13 cellular contexts compared by ENCODE assay signal in the genomic region with DNA sequence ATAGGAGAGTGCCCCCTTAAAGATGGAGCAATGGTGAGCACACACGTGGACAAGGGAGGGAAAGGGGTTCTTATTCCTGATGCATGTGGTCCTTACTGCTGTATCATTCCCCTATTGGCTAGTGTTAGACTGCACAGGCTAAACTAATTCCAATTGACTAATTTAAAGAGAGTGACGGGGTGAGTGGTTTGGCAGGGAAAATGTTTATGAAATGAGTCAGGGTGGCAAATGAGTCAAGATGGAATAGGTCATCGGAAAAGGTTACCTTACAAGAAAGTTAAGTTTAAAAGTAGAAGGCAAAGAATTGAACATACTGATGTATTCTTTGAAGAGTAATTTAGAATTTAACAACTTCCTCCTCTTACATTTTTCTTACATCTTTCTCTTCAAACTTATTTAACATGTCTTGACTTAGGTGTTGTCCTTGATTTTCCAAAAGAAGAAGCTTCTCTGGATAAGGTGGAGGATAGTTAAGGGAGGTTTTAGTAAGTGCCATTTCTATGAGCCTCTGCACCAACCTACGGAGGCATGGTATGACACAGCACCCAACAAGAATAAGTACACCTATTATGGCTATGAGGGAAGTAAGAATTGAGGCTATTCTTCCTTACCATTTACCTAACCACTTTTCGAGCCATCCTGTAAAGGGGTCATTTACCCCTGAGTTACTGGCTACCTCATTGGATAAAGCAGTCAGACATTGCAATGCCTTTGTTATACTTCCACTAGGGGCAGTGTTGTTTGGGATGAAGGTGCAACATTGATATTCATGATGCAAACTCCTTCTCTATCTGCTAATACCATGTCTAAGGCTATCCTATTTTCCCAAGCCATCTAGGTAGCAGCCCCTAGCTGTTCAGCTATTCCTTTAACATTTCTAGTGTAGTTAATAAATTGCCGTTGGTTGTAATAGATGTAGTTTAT.
DNase-seq lines count a peak whose midpoint lies in the region; ATAC-seq and TF ChIP-seq lines count a peak whose summit lies in the region.
"Had no signal": no experiment of that assay in that cellular context is flagged by ENCODE, and none has a peak within 500 bp of the region (broad histone marks: within the 10 kb centered on the region; RNA-seq: fewer than 3 reads in every experiment).

No MANE protein-coding gene starts in this region.

- no peak overlapping the region for H2BK120ac ChIP-seq in mesendoderm (ENCODE audit: low read depth, low read length)

- no peak overlapping the region for H3K4ac ChIP-seq in mesendoderm (ENCODE audit: low read depth, low read length)

- no peaks in the 10 kb centered on the region for H3K36me3 Mint-ChIP-seq in WTC11
- H3K36me3 Mint-ChIP-seq: activated naive CD4-positive, alpha-beta T cell treated with anti-CD3 and anti-CD28 coated beads, Interleukin-2, amount 10 ng/mL, durations not matched to agents 7 days and 5 days; naive B cell had no signal

- H3K23ac ChIP-seq in mesendoderm (ENCODE audit: low read length), result no peak overlapping the region

- H3K4me3 ChIP-seq in mesendoderm (ENCODE audit: low read length), result no peak overlapping the region

- H4K8ac ChIP-seq in mesendoderm (ENCODE audit: low read depth, low read length), result no peak overlapping the region

- H4K5ac ChIP-seq in mesendoderm (ENCODE audit: low read length), result no peak overlapping the region

- no peak overlapping the region for H2AK5ac ChIP-seq in mesendoderm (ENCODE audit: low read length)

- H3K27ac ChIP-seq in mesendoderm (ENCODE audit: low read depth, low read length), result no peak overlapping the region

- H3K27me3 ChIP-seq in mesendoderm (ENCODE audit: insufficient read depth, low read length, poor library complexity), result no peaks in the 10 kb centered on the region

- peaks cover 37% of the 10 kb centered on the region for H3K4me1 Mint-ChIP-seq in WTC11
- H3K4me1 Mint-ChIP-seq: activated naive CD4-positive, alpha-beta T cell treated with anti-CD3 and anti-CD28 coated beads, Interleukin-2, amount 10 ng/mL, durations not matched to agents 7 days and 5 days; naive B cell had no signal

- CTCF ChIA-PET in WTC11 (lab: Charles Lee), result no interaction called here

- TF ChIP-seq CTCF in GM12873 (IDR thresholded peaks at IDR 0.05; ENCODE audit: insufficient read depth, low read depth, low read length, missing control alignments), result peak; percentile 31
- peak; percentile 37; the same call in 1 of the 2 replicates for TF ChIP-seq CTCF in LNCAP (IDR thresholded peaks at IDR 0.05)
- TF ChIP-seq CTCF in WTC11 (IDR thresholded peaks at IDR 0.05), result 0 out of 2 replicates have a peak, but pooled peaks have one; percentile 17

- no peak for ATAC-seq in WTC11
- no peak for ATAC-seq in HG03460 (IDR thresholded peaks at IDR 0.05; ENCODE audit: unreplicated experiment)
- no peak for ATAC-seq in GM21390 (IDR thresholded peaks at IDR 0.05; ENCODE audit: unreplicated experiment)
- ATAC-seq in HG03196 (IDR thresholded peaks at IDR 0.05; ENCODE audit: unreplicated experiment), result no peak

- no peak overlapping the region for H2BK15ac ChIP-seq in mesendoderm (replicated peaks; ENCODE audit: low read depth)

- no CpG with 5 or more reads among the region's 6 CpGs for WGBS in mesendoderm (ENCODE audit: extremely low coverage, insufficient coverage, low lambda C conversion rate)

- no peak overlapping the region for H3K4me3 Mint-ChIP-seq in WTC11
- H3K4me3 Mint-ChIP-seq: activated naive CD4-positive, alpha-beta T cell treated with anti-CD3 and anti-CD28 coated beads, Interleukin-2, amount 10 ng/mL, durations not matched to agents 7 days and 5 days; naive B cell had no signal

- POLR2A ChIA-PET in WTC11 (lab: Charles Lee), result no interaction called here

- H3K79me1 ChIP-seq in mesendoderm (ENCODE audit: low read length), result no peaks in the 10 kb centered on the region

- no peak overlapping the region for H3K4me2 ChIP-seq in mesendoderm (ENCODE audit: low read length)

- no peak for DNase-seq in WTC11 (ENCODE audit: low spot score)
- DNase-seq in mesendoderm, result peak; percentile 11
- DNase-seq: activated naive CD4-positive, alpha-beta T cell treated with anti-CD3 and anti-CD28 coated beads, Interleukin-2, amount 10 ng/mL, durations not matched to agents 7 days and 5 days; foreskin melanocyte; islet precursor cell; naive B cell; NCI-H1417 treated with DMSO at 0.1 percent for 48 hours; NK-92 treated with Interleukin-12 subunit alpha and Interleukin-12 subunit beta, amount 100 ng/mL, for 24 hours had no signal

- no peaks in the 10 kb centered on the region for H3K4me1 ChIP-seq in mesendoderm (ENCODE audit: control insufficient read depth, low read depth, low read length)

- H3K36me3 ChIP-seq in mesendoderm (ENCODE audit: control insufficient read depth, insufficient read depth, low read length), result no peaks in the 10 kb centered on the region

- H3K27ac Mint-ChIP-seq in WTC11, result no peak overlapping the region
- H3K27ac Mint-ChIP-seq: activated naive CD4-positive, alpha-beta T cell treated with anti-CD3 and anti-CD28 coated beads, Interleukin-2, amount 10 ng/mL, durations not matched to agents 7 days and 5 days; naive B cell had no signal

- H2BK5ac ChIP-seq in mesendoderm (ENCODE audit: low read length), result no peak overlapping the region

- no peak overlapping the region for H3K9ac ChIP-seq in mesendoderm (ENCODE audit: low read length)

- no peaks in the 10 kb centered on the region for H3K79me2 ChIP-seq in mesendoderm (ENCODE audit: control insufficient read depth, insufficient read depth, low read length)

- H3K18ac ChIP-seq in mesendoderm (ENCODE audit: low read length), result no peak overlapping the region

- no peak overlapping the region for H3K56ac ChIP-seq in mesendoderm (ENCODE audit: low read length)

- H3K27me3 Mint-ChIP-seq in WTC11 (ENCODE audit: low read depth), result no peaks in the 10 kb centered on the region
- H3K27me3 Mint-ChIP-seq: activated naive CD4-positive, alpha-beta T cell treated with anti-CD3 and anti-CD28 coated beads, Interleukin-2, amount 10 ng/mL, durations not matched to agents 7 days and 5 days; naive B cell had no signal

- peaks cover 43% of the 10 kb centered on the region for H3K9me3 Mint-ChIP-seq in WTC11

TF ChIP-seq in WTC11, 78 proteins besides CTCF, POLR2A, EP300 and RAD21 (continues in another document):
- TF ChIP-seq, protein P1, sequence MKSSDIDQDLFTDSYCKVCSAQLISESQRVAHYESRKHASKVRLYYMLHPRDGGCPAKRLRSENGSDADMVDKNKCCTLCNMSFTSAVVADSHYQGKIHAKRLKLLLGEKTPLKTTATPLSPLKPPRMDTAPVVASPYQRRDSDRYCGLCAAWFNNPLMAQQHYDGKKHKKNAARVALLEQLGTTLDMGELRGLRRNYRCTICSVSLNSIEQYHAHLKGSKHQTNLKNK (CRISPR knock-in tag; IDR thresholded peaks at IDR 0.05), result no peak
- TF ChIP-seq NR2C2 (CRISPR knock-in tag; IDR thresholded peaks at IDR 0.05) (no peak), ZNF396 (CRISPR knock-in tag; IDR thresholded peaks at IDR 0.05; ENCODE audit: borderline replicate concordance) (no peak), GTF2I (CRISPR knock-in tag; conservative IDR thresholded peaks at IDR 0.05) (no peak)
- TF ChIP-seq, protein P2, sequence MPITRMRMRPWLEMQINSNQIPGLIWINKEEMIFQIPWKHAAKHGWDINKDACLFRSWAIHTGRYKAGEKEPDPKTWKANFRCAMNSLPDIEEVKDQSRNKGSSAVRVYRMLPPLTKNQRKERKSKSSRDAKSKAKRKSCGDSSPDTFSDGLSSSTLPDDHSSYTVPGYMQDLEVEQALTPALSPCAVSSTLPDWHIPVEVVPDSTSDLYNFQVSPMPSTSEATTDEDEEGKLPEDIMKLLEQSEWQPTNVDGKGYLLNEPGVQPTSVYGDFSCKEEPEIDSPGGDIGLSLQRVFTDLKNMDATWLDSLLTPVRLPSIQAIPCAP (CRISPR knock-in tag; IDR thresholded peaks at IDR 0.05), result no peak
- TF ChIP-seq, protein P3, sequence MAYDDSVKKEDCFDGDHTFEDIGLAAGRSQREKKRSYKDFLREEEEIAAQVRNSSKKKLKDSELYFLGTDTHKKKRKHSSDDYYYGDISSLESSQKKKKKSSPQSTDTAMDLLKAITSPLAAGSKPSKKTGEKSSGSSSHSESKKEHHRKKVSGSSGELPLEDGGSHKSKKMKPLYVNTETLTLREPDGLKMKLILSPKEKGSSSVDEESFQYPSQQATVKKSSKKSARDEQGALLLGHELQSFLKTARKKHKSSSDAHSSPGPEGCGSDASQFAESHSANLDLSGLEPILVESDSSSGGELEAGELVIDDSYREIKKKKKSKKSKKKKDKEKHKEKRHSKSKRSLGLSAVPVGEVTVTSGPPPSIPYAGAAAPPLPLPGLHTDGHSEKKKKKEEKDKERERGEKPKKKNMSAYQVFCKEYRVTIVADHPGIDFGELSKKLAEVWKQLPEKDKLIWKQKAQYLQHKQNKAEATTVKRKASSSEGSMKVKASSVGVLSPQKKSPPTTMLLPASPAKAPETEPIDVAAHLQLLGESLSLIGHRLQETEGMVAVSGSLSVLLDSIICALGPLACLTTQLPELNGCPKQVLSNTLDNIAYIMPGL (CRISPR knock-in tag; IDR thresholded peaks at IDR 0.05), result no peak
